28 cellular contexts compared by ENCODE assay signal in the genomic region with DNA sequence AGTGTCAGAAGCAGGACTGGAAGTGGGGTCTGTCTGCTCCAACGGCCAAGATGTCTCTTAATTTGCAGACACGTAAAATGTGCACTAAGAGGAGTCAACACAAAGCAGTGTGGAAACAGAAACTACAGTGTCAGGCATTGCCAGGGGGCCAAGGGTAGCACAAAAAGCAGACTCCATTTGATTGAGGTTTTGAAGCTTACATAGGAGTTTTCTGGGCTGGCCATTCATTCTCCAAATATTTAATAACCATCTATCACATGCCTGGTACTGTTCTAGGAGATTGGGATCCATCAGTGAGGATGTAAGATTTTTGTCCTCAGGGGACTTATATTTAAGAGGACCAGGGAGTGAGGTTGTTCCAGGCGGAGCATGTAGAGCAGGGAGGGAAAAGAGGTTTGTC.
"Had no signal": no experiment of that assay in that cellular context is flagged by ENCODE, and none has a peak within 500 bp of the region (broad histone marks: within the 10 kb centered on the region; RNA-seq: fewer than 3 reads in every experiment).

No MANE protein-coding gene starts in this region.

- H3K4me3 Mint-ChIP-seq: stimulated activated effector memory CD8-positive, alpha-beta T cell treated with anti-CD3 and anti-CD28 coated beads, Interleukin-12 subunit alpha, Interleukin-12 subunit beta, amount 100 ng/mL, for 72 hours; stimulated activated memory B cell treated with anti-CD40 and anti-IgM and Interleukin-4, amounts not matched to agents 10 μg/mL and 1 μg/mL and 100 μg/mL, for 72 hours; stimulated activated naive B cell treated with anti-CD40 and anti-IgM and Interleukin-4, amounts not matched to agents 10 μg/mL and 1 μg/mL and 100 μg/mL, for 72 hours; stimulated activated naive CD8-positive, alpha-beta T cell treated with anti-CD3 and anti-CD28 coated beads, Interleukin-15, amount 100 ng/mL, for 72 hours; stimulated activated naive CD8-positive, alpha-beta T cell treated with anti-CD3 and anti-CD28 coated beads, Interleukin-15, Interleukin-2, amounts not matched to agents 100 ng/mL and 50 ng/mL, for 24 hours; type B pancreatic cell had no signal

- H3K9me3 Mint-ChIP-seq: stimulated activated effector memory CD8-positive, alpha-beta T cell treated with anti-CD3 and anti-CD28 coated beads, Interleukin-12 subunit alpha, Interleukin-12 subunit beta, amount 100 ng/mL, for 72 hours; stimulated activated memory B cell treated with anti-CD40 and anti-IgM and Interleukin-4, amounts not matched to agents 10 μg/mL and 1 μg/mL and 100 μg/mL, for 72 hours; stimulated activated naive B cell treated with anti-CD40 and anti-IgM and Interleukin-4, amounts not matched to agents 10 μg/mL and 1 μg/mL and 100 μg/mL, for 72 hours; stimulated activated naive CD8-positive, alpha-beta T cell treated with anti-CD3 and anti-CD28 coated beads, Interleukin-15, amount 100 ng/mL, for 72 hours; stimulated activated naive CD8-positive, alpha-beta T cell treated with anti-CD3 and anti-CD28 coated beads, Interleukin-15, Interleukin-2, amounts not matched to agents 100 ng/mL and 50 ng/mL, for 24 hours had no signal

- H3K36me3 ChIP-seq: stomach, suprapubic skin, thoracic aorta, thyroid gland, tibial artery, tibial nerve, transverse colon, upper lobe of left lung, upper lobe of right lung, uterus, vagina had no signal

- H3K4me1 ChIP-seq: stomach, tibial artery, tibial nerve, transverse colon, upper lobe of left lung, upper lobe of right lung, uterus had no signal

- H3K27ac ChIP-seq: stomach, suprapubic skin, testis, thoracic aorta, thyroid gland, tibial artery, tibial nerve, transverse colon, upper lobe of left lung, upper lobe of right lung, uterus, vagina had no signal

- H3K27me3 Mint-ChIP-seq: stimulated activated naive CD8-positive, alpha-beta T cell treated with anti-CD3 and anti-CD28 coated beads, Interleukin-15, amount 100 ng/mL, for 72 hours; type B pancreatic cell had no signal

- H3K36me3 Mint-ChIP-seq: stimulated activated effector memory CD8-positive, alpha-beta T cell treated with anti-CD3 and anti-CD28 coated beads, Interleukin-12 subunit alpha, Interleukin-12 subunit beta, amount 100 ng/mL, for 72 hours; stimulated activated memory B cell treated with anti-CD40 and anti-IgM and Interleukin-4, amounts not matched to agents 10 μg/mL and 1 μg/mL and 100 μg/mL, for 72 hours; stimulated activated naive B cell treated with anti-CD40 and anti-IgM and Interleukin-4, amounts not matched to agents 10 μg/mL and 1 μg/mL and 100 μg/mL, for 72 hours; type B pancreatic cell had no signal

- H3K27ac Mint-ChIP-seq: stimulated activated effector memory CD8-positive, alpha-beta T cell treated with anti-CD3 and anti-CD28 coated beads, Interleukin-12 subunit alpha, Interleukin-12 subunit beta, amount 100 ng/mL, for 72 hours; stimulated activated memory B cell treated with anti-CD40 and anti-IgM and Interleukin-4, amounts not matched to agents 10 μg/mL and 1 μg/mL and 100 μg/mL, for 72 hours; stimulated activated naive B cell treated with anti-CD40 and anti-IgM and Interleukin-4, amounts not matched to agents 10 μg/mL and 1 μg/mL and 100 μg/mL, for 72 hours; stimulated activated naive CD8-positive, alpha-beta T cell treated with anti-CD3 and anti-CD28 coated beads, Interleukin-15, amount 100 ng/mL, for 72 hours; stimulated activated naive CD8-positive, alpha-beta T cell treated with anti-CD3 and anti-CD28 coated beads, Interleukin-15, Interleukin-2, amounts not matched to agents 100 ng/mL and 50 ng/mL, for 24 hours; type B pancreatic cell had no signal

- H3K9me3 ChIP-seq: stomach, suprapubic skin, testis, thoracic aorta, thyroid gland, tibial artery, tibial nerve, transverse colon, upper lobe of left lung, upper lobe of right lung, uterus, vagina had no signal

- H3K4me1 Mint-ChIP-seq: stimulated activated effector memory CD8-positive, alpha-beta T cell treated with anti-CD3 and anti-CD28 coated beads, Interleukin-12 subunit alpha, Interleukin-12 subunit beta, amount 100 ng/mL, for 72 hours; stimulated activated memory B cell treated with anti-CD40 and anti-IgM and Interleukin-4, amounts not matched to agents 10 μg/mL and 1 μg/mL and 100 μg/mL, for 72 hours; stimulated activated naive B cell treated with anti-CD40 and anti-IgM and Interleukin-4, amounts not matched to agents 10 μg/mL and 1 μg/mL and 100 μg/mL, for 72 hours; stimulated activated naive CD8-positive, alpha-beta T cell treated with anti-CD3 and anti-CD28 coated beads, Interleukin-15, amount 100 ng/mL, for 72 hours had no signal

- H3K27me3 ChIP-seq: suprapubic skin, testis, thyroid gland, tibial artery, tibial nerve, transverse colon, upper lobe of left lung, upper lobe of right lung, uterus, vagina had no signal

- ATAC-seq: stimulated activated effector memory CD8-positive, alpha-beta T cell treated with anti-CD3 and anti-CD28 coated beads, Interleukin-12 subunit alpha, Interleukin-12 subunit beta, amount 100 ng/mL, for 72 hours; stimulated activated memory B cell treated with anti-CD40 and anti-IgM and Interleukin-4, amounts not matched to agents 10 μg/mL and 1 μg/mL and 100 μg/mL, for 72 hours; stimulated activated naive B cell treated with anti-CD40 and anti-IgM and Interleukin-4, amounts not matched to agents 10 μg/mL and 1 μg/mL and 100 μg/mL, for 72 hours; stimulated activated naive CD8-positive, alpha-beta T cell treated with anti-CD3 and anti-CD28 coated beads, Interleukin-15, amount 100 ng/mL, for 72 hours; stimulated activated naive CD8-positive, alpha-beta T cell treated with anti-CD3 and anti-CD28 coated beads, Interleukin-15, Interleukin-2, amounts not matched to agents 100 U/mL and 50 U/mL, for 24 hours; upper lobe of right lung had no signal

- DNase-seq: stimulated activated CD4-positive, alpha-beta T cell treated with anti-CD3 and anti-CD28 coated beads, Interleukin-2, amount 100 ng/mL, for 48 hours; stimulated activated CD4-positive, alpha-beta T cell treated with anti-CD3 and anti-CD28 coated beads, Interleukin-4, amount 100 ng/mL, for 1 hour; stimulated activated CD4-positive, alpha-beta T cell treated with anti-CD3 and anti-CD28 coated beads, Interleukin-4, amount 100 ng/mL, for 24 hours; stimulated activated CD4-positive, alpha-beta T cell treated with anti-CD3 and anti-CD28 coated beads, Interleukin-4, amount 100 ng/mL, for 4 hours; stimulated activated CD8-positive, alpha-beta memory T cell treated with anti-CD3 and anti-CD28 coated beads, Interleukin-4, amount 100 ng/mL, for 48 hours; stimulated activated naive B cell treated with anti-CD40 and anti-IgM and Interleukin-4, amounts not matched to agents 10 μg/mL and 1 μg/mL and 100 μg/mL, for 72 hours; stimulated activated naive CD4-positive, alpha-beta T cell; stimulated activated naive CD4-positive, alpha-beta T cell treated with Interleukin-2 at 50 U/mL for 16 hours; stimulated activated naive CD8-positive, alpha-beta T cell treated with anti-CD3 and anti-CD28 coated beads, Interleukin-15, amount 100 ng/mL, for 72 hours; stimulated activated naive CD8-positive, alpha-beta T cell treated with anti-CD3 and anti-CD28 coated beads, Interleukin-15, Interleukin-2, amounts not matched to agents 100 U/mL and 50 U/mL, for 24 hours; stomach; substantia nigra; testis; thyroid gland; tibial artery; transverse colon; trophoblast cell; upper lobe of left lung; upper lobe of right lung; uterus had no signal

- H3K4me3 ChIP-seq: stomach, suprapubic skin, testis, thoracic aorta, thyroid gland, tibial artery, tibial nerve, transverse colon, upper lobe of left lung, upper lobe of right lung, uterus, vagina had no signal
